Comparison of ENCODE assay signal across 1 cellular context in the genomic region with DNA sequence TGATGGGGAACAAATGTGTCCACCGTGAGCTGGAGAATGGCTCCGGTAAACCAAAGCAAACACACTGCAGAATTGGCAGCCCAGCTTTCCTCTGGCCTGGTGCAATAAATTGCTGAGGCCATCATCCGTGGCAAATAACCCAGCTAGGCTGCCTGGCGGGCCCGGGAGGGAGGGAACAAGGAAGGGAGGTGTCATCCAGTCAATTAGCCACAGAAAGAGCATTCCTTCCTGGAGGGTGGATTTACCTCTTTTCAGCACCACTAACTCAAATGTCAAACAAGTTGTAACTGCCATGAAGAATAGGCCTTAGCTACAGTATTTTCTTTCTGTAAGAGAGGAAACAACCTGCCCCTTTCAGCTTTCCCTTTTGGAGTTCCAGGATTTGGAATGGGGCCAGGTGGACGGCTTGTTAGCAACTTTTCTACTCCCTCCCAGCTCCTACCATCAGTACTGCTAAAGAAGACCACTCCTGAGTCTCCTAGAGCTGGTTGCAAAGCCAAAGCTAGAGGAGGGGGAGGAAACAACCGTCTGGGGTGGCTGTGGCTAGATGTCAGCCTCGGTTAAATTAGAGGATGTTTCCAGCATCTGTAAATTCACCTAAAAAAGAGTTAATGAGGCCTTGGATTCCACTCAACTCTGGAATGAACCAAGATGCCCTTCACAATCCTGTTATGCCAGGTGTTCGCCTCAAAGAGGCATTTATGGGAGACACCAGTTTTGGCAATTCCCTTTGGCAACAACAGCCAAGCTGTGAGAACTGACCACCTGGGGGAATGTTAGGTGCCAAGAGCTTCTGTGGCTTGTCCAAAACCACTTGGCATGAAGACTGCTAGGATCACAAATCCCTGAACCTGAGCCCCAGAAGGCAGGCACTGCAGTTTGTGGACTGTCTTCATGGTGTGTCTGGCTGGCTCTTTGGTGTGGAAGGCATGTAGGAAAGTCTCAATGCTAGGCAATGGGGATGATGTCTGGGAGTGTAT.
TF ChIP-seq lines count a peak whose summit lies in the region.

No MANE protein-coding gene starts in this region.

TF ChIP-seq in WTC11, 78 proteins besides CTCF, POLR2A, EP300 and RAD21 (continued from another document):
- TF ChIP-seq NR2C2 (CRISPR knock-in tag; IDR thresholded peaks at IDR 0.05): no peak
- TF ChIP-seq, protein P1, sequence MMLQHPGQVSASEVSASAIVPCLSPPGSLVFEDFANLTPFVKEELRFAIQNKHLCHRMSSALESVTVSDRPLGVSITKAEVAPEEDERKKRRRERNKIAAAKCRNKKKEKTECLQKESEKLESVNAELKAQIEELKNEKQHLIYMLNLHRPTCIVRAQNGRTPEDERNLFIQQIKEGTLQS (CRISPR knock-in tag; conservative IDR thresholded peaks at IDR 0.05): no peak
- no peak for TF ChIP-seq PREB (CRISPR knock-in tag; IDR thresholded peaks at IDR 0.05; ENCODE audit: borderline replicate concordance)
- TF ChIP-seq ATF2 (CRISPR knock-in tag; IDR thresholded peaks at IDR 0.05; ENCODE audit: borderline replicate concordance, low read depth): no peak
- no peak for TF ChIP-seq E2F5 (CRISPR knock-in tag; IDR thresholded peaks at IDR 0.05)
- no peak for TF ChIP-seq ZNF416 (CRISPR knock-in tag; IDR thresholded peaks at IDR 0.05)
- no peak for TF ChIP-seq TEAD4 (CRISPR knock-in tag; IDR thresholded peaks at IDR 0.05)
- no peak for TF ChIP-seq ZNF121 (CRISPR knock-in tag; IDR thresholded peaks at IDR 0.05)
- TF ChIP-seq, protein P2, sequence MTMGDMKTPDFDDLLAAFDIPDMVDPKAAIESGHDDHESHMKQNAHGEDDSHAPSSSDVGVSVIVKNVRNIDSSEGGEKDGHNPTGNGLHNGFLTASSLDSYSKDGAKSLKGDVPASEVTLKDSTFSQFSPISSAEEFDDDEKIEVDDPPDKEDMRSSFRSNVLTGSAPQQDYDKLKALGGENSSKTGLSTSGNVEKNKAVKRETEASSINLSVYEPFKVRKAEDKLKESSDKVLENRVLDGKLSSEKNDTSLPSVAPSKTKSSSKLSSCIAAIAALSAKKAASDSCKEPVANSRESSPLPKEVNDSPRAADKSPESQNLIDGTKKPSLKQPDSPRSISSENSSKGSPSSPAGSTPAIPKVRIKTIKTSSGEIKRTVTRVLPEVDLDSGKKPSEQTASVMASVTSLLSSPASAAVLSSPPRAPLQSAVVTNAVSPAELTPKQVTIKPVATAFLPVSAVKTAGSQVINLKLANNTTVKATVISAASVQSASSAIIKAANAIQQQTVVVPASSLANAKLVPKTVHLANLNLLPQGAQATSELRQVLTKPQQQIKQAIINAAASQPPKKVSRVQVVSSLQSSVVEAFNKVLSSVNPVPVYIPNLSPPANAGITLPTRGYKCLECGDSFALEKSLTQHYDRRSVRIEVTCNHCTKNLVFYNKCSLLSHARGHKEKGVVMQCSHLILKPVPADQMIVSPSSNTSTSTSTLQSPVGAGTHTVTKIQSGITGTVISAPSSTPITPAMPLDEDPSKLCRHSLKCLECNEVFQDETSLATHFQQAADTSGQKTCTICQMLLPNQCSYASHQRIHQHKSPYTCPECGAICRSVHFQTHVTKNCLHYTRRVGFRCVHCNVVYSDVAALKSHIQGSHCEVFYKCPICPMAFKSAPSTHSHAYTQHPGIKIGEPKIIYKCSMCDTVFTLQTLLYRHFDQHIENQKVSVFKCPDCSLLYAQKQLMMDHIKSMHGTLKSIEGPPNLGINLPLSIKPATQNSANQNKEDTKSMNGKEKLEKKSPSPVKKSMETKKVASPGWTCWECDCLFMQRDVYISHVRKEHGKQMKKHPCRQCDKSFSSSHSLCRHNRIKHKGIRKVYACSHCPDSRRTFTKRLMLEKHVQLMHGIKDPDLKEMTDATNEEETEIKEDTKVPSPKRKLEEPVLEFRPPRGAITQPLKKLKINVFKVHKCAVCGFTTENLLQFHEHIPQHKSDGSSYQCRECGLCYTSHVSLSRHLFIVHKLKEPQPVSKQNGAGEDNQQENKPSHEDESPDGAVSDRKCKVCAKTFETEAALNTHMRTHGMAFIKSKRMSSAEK (CRISPR knock-in tag; IDR thresholded peaks at IDR 0.05; ENCODE audit: borderline replicate concordance): no peak
- no peak for TF ChIP-seq TP53 (CRISPR knock-in tag; IDR thresholded peaks at IDR 0.05)
- TF ChIP-seq ZNF263 (CRISPR knock-in tag; IDR thresholded peaks at IDR 0.05; ENCODE audit: low read depth): no peak
